8 cellular contexts compared by ENCODE assay signal in genomic region chr11:60130496-60130895, GRCh38. TPM values are rescaled to one million over a fixed set of nuclear protein-coding genes. Genes with fewer than 3 reads are reported as not detected.
DNase-seq lines count a peak whose midpoint lies in the region; ATAC-seq, FAIRE-seq and TF ChIP-seq lines count a peak whose summit lies in the region.

No MANE protein-coding gene starts in this region.

- H3K79me2 ChIP-seq in endothelial cell of umbilical vein (ENCODE audit: control insufficient read depth, insufficient read depth, low read length) (no peaks in the 10 kb centered on the region), parathyroid adenoma (no peaks in the 10 kb centered on the region)

- no peak for ATAC-seq in GM21526 (IDR thresholded peaks at IDR 0.05; ENCODE audit: low FRiP score, unreplicated experiment)

- DNase-seq in COLO668 (lab: John Stamatoyannopoulos, UW; ENCODE audit: unreplicated experiment) (peak; percentile 3), GM20000 (ENCODE audit: low spot score) (peak; percentile 33), NT2/D1 (ENCODE audit: low read depth, low spot score) (peak; percentile 55), endothelial cell of umbilical vein (ENCODE audit: low read depth, low spot score) (peak; percentile 86), UCSD-AML1 (lab: John Stamatoyannopoulos, UW; ENCODE audit: unreplicated experiment) (no peak), suprapubic skin (ENCODE audit: low spot score in 2 of 2) (no peak)

- no TSS peak for BruUV-seq in endothelial cell of umbilical vein (replicated peaks; lab: Mats Ljungman, UMichigan)

- H3K27ac ChIP-seq in endothelial cell of umbilical vein (ENCODE audit: insufficient read depth, low read depth, low read length) (no peak overlapping the region), parathyroid adenoma (no peak overlapping the region), suprapubic skin (no peak overlapping the region)

- H2AFZ ChIP-seq in endothelial cell of umbilical vein (ENCODE audit: low read depth, low read length) (no peak overlapping the region), parathyroid adenoma (no peak overlapping the region)

- H3K9me1 ChIP-seq in endothelial cell of umbilical vein (replicated peaks; ENCODE audit: control insufficient read depth, extremely low read depth, insufficient read depth, low read length): no peaks in the 10 kb centered on the region

- H3K36me3 ChIP-seq in NT2/D1 (ENCODE audit: insufficient read depth, insufficient read length, low read length) (no peaks in the 10 kb centered on the region), endothelial cell of umbilical vein (ENCODE audit: control insufficient read depth in 2 of 2, extremely low read depth in 1 of 2, insufficient read depth in 2 of 2, low read length in 2 of 2) (no peaks in the 10 kb centered on the region), parathyroid adenoma (ENCODE audit: control insufficient read depth, insufficient read depth, low read length) (no peaks in the 10 kb centered on the region), suprapubic skin (no peaks in the 10 kb centered on the region)

- POLR2A ChIA-PET in endothelial cell of umbilical vein (lab: Charles Lee): no interaction called here

- H3K4me1 ChIP-seq in NT2/D1 (ENCODE audit: insufficient read depth, insufficient read length) (no peaks in the 10 kb centered on the region), endothelial cell of umbilical vein (ENCODE audit: control insufficient read depth, extremely low read depth, insufficient read depth, low read length) (peaks cover 12% of the 10 kb centered on the region), parathyroid adenoma (no peaks in the 10 kb centered on the region), suprapubic skin (no peaks in the 10 kb centered on the region)

- TF ChIP-seq EP300 in suprapubic skin (IDR thresholded peaks at IDR 0.05): no peak

- CTCF ChIA-PET in endothelial cell of umbilical vein (lab: Charles Lee): interaction anchor here (0.8 to 1.1 kb wide), 4 partner anchors 25 to 308 kb away, joined by 3 read pairs; no protein-coding TSS in a partner anchor

- FAIRE-seq in endothelial cell of umbilical vein (lab: Jason Lieb, UNC): peak; percentile 89

- H3K9ac ChIP-seq in NT2/D1 (ENCODE audit: insufficient read length, low read depth): no peak overlapping the region
- H3K9ac ChIP-seq in endothelial cell of umbilical vein (replicated peaks; ENCODE audit: extremely low read depth, insufficient read depth, low read length): no peak overlapping the region
- H3K9ac ChIP-seq in parathyroid adenoma: no peak overlapping the region

- H3K9me3 ChIP-seq in NT2/D1 (ENCODE audit: insufficient read depth, low read length) (peaks cover 14% of the 10 kb centered on the region; the same call in 1 of the 2 replicates), endothelial cell of umbilical vein (replicated peaks; ENCODE audit: control insufficient read depth, insufficient read depth, low read length) (no peaks in the 10 kb centered on the region), parathyroid adenoma (ENCODE audit: control insufficient read depth, low read length) (no peaks in the 10 kb centered on the region), suprapubic skin (no peaks in the 10 kb centered on the region)

- H4K20me1 ChIP-seq in endothelial cell of umbilical vein (replicated peaks; ENCODE audit: control insufficient read depth, extremely low read depth, insufficient read depth, low read length): no peaks in the 10 kb centered on the region

- H3K4me3 ChIP-seq in NT2/D1 (ENCODE audit: insufficient read length, low read depth) (no peak overlapping the region), endothelial cell of umbilical vein (replicated peaks in 1 of 3; ENCODE audit: insufficient read depth in 1 of 3, low read depth in 1 of 3, low read length in 3 of 3) (no peak overlapping the region), parathyroid adenoma (ENCODE audit: low read depth, low read length) (no peak overlapping the region), suprapubic skin (no peak overlapping the region)

- TF ChIP-seq CTCF in GM20000 (IDR thresholded peaks at IDR 0.05; ENCODE audit: extremely low read depth, missing control alignments): no peak
- peak; percentile 24 to 44 for TF ChIP-seq CTCF in endothelial cell of umbilical vein (IDR thresholded peaks at IDR 0.05; ENCODE audit: extremely low read depth in 1 of 2, insufficient read depth in 1 of 2, low read depth in 1 of 2, low read length in 2 of 2)
- TF ChIP-seq CTCF in parathyroid adenoma (IDR thresholded peaks at IDR 0.05): peak; percentile 31
- no peak for TF ChIP-seq CTCF in suprapubic skin (IDR thresholded peaks at IDR 0.05)

- no peaks in the 10 kb centered on the region for H3K27me3 ChIP-seq in NT2/D1 (ENCODE audit: insufficient read depth, insufficient read length)
- no peaks in the 10 kb centered on the region for H3K27me3 ChIP-seq in endothelial cell of umbilical vein (ENCODE audit: control insufficient read depth in 2 of 2, insufficient read depth in 2 of 2, low read length in 2 of 2)
- no peaks in the 10 kb centered on the region for H3K27me3 ChIP-seq in parathyroid adenoma (ENCODE audit: control insufficient read depth, insufficient read depth, low read length)
- H3K27me3 ChIP-seq in suprapubic skin: no peaks in the 10 kb centered on the region

- H3K4me2 ChIP-seq in endothelial cell of umbilical vein (ENCODE audit: insufficient read depth, low read length) (no peak overlapping the region), parathyroid adenoma (ENCODE audit: low read length) (no peak overlapping the region)

- intact Hi-C loops in endothelial cell of umbilical vein (cut with micrococcal nuclease): loop anchor here (1.0 kb wide), 4 partner anchors 39 to 312 kb away; no protein-coding TSS in a partner anchor

- dilution Hi-C loops in endothelial cell of umbilical vein (cut with MboI; ENCODE audit: extremely low pct_ligation_motif_present, low sequenced_read_pairs): no loop called here

- TF ChIP-seq POLR2A in endothelial cell of umbilical vein (IDR thresholded peaks at IDR 0.05; ENCODE audit: low read depth, low read length) (no peak), suprapubic skin (IDR thresholded peaks at IDR 0.05) (no peak)

TF ChIP-seq in endothelial cell of umbilical vein, 7 proteins besides CTCF, POLR2A, EP300 and RAD21:
- TF ChIP-seq POLR2AphosphoS5 (IDR thresholded peaks at IDR 0.05; ENCODE audit: insufficient read depth, low read depth, low read length) (no peak), JUN (IDR thresholded peaks at IDR 0.05; ENCODE audit: borderline replicate concordance, insufficient read depth, insufficient read length, low read depth) (no peak), FOS (IDR thresholded peaks at IDR 0.05; ENCODE audit: borderline replicate concordance, insufficient read depth, low read length) (no peak), EZH2 (IDR thresholded peaks at IDR 0.05; ENCODE audit: borderline replicate concordance, low read depth, low read length, severe bottlenecking) (no peak), GATA2 (IDR thresholded peaks at IDR 0.05; ENCODE audit: insufficient read depth, insufficient read length, low read depth, low read length) (no peak), MAX (IDR thresholded peaks at IDR 0.05; ENCODE audit: insufficient read depth, insufficient read length) (no peak), MYC (IDR thresholded peaks at IDR 0.05; ENCODE audit: low read depth, low read length) (no peak)

RNA-seq across cellular contexts. Expression of gene MS4A2, which starts 42.0 kb away (rescaled TPM):
- total RNA-seq in endothelial cell of umbilical vein (not detected in 2 replicates), suprapubic skin (1 to 10 TPM in 2 of 4 donors, under 1 TPM in 1, not detected in 1; 0.32 to 1.5 (median 1.2) TPM)
- polyA plus RNA-seq in endothelial cell of umbilical vein: not detected in 2 replicates
- not detected in 2 replicates for polyA plus RNA-seq in endothelial cell of umbilical vein (2011; cell fraction: cytosol; rRNA removed)
- 0.08 and 0.18 TPM in 2 replicates for polyA plus RNA-seq in endothelial cell of umbilical vein (2011; cell fraction: nucleus; rRNA removed)
- polyA plus RNA-seq in endothelial cell of umbilical vein (2012): 0.21 and 0.40 TPM in 2 replicates
- not detected in 2 replicates for polyA minus RNA-seq in endothelial cell of umbilical vein
- not detected for polyA minus RNA-seq in endothelial cell of umbilical vein (2011; cell fraction: cytosol; rRNA and poly(A)+ RNA removed)
- not detected in 2 replicates for polyA minus RNA-seq in endothelial cell of umbilical vein (2011; cell fraction: nucleus; rRNA and poly(A)+ RNA removed)

RNA-seq across cellular contexts. Expression of gene MS4A6A, which starts 52.4 kb away (rescaled TPM):
- total RNA-seq in endothelial cell of umbilical vein (2.7 and 2.9 TPM in 2 replicates), suprapubic skin (10 to 100 TPM in 2 of 4 donors, 1 to 10 TPM in 2; 6.9 to 13.4 (median 9.2) TPM)
- 4.8 and 5.0 TPM in 2 replicates for polyA plus RNA-seq in endothelial cell of umbilical vein
- polyA plus RNA-seq in endothelial cell of umbilical vein (2011; cell fraction: cytosol; rRNA removed): 3.4 and 4.2 TPM in 2 replicates
- polyA plus RNA-seq in endothelial cell of umbilical vein (2011; cell fraction: nucleus; rRNA removed): 7.7 and 8.5 TPM in 2 replicates
- polyA plus RNA-seq in endothelial cell of umbilical vein (2012): 5.8 and 86.9 TPM in 2 replicates
- polyA minus RNA-seq in endothelial cell of umbilical vein: 4.1 and 6.6 TPM in 2 replicates
- polyA minus RNA-seq in endothelial cell of umbilical vein (2011; cell fraction: cytosol; rRNA and poly(A)+ RNA removed): not detected
- 2.4 and 7.1 TPM in 2 replicates for polyA minus RNA-seq in endothelial cell of umbilical vein (2011; cell fraction: nucleus; rRNA and poly(A)+ RNA removed)

Comparison
In these comparisons a context has a peak if more than half of its experiments do, and no peak if none do; other contexts are left out.
1. DNase-seq: peak in COLO668 (single experiment), GM20000 (single experiment), NT2/D1 (single experiment) and endothelial cell of umbilical vein (single experiment); none in UCSD-AML1 (single experiment) and suprapubic skin (0 of 2).
2. CTCF ChIP-seq: peak in endothelial cell of umbilical vein (2 of 2) and parathyroid adenoma (single experiment); none in GM20000 (single experiment) and suprapubic skin (0 of 2).